ENCODE assay signal across 10 cellular contexts in the genomic region with DNA sequence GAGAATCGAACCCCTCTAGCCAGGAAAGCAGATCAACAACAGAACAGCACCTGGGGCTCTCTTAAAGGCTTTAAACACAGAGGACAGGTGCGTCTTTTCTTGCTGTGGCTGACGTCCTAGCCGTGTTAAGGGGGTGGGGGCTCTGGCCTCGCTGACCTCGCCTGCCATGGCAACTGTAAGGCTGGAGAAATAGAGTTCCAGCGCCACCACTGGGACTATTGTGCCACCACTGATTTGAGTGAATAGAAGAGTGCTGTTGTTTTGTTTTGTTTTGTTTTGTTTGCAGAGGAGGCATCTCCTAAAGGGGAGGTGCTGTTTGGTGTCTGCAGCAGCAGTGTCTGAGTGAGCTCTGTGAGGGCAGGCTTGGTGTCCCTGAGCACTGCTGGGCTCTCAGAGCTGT. TPM values are rescaled to one million over a fixed set of nuclear protein-coding genes. Genes with fewer than 3 reads are reported as not detected.
A peak's percentile ranks its signal among the peaks of the same experiment; 100 is the strongest.
DNase-seq lines count a peak whose midpoint lies in the region; ATAC-seq, FAIRE-seq and TF ChIP-seq lines count a peak whose summit lies in the region.
"Had no signal": no experiment of that assay in that cellular context is flagged by ENCODE, and none has a peak within 500 bp of the region (broad histone marks: within the 10 kb centered on the region; RNA-seq: fewer than 3 reads in every experiment).

No MANE protein-coding gene starts in this region.

- H3K9me3 Mint-ChIP-seq in natural killer cell = no peaks in the 10 kb centered on the region
- H3K9me3 Mint-ChIP-seq: CD4-positive, CD25-positive, alpha-beta regulatory T cell had no signal

- no peak for FAIRE-seq in keratinocyte (lab: Jason Lieb, UNC)

- peaks cover 26 to 29% of the 10 kb centered on the region in 2 donors for H3K27me3 Mint-ChIP-seq in natural killer cell (ENCODE audit: low read depth in 2 of 2)

- no peaks in the 10 kb centered on the region for H3K36me3 ChIP-seq in NT2/D1 (ENCODE audit: insufficient read depth, insufficient read length, low read length)
- H3K36me3 ChIP-seq in keratinocyte (ENCODE audit: control insufficient read depth in 2 of 2, extremely low read depth in 1 of 2, insufficient read depth in 2 of 2, low read length in 2 of 2) = no peaks in the 10 kb centered on the region
- H3K36me3 ChIP-seq: tibial nerve had no signal

- no peak for ATAC-seq in HG03457 (IDR thresholded peaks at IDR 0.05; ENCODE audit: unreplicated experiment)
- no peak for ATAC-seq in natural killer cell
- ATAC-seq in HG03432 (IDR thresholded peaks at IDR 0.05; ENCODE audit: unreplicated experiment) = no peak

- no peak overlapping the region for H3K4me3 Mint-ChIP-seq in natural killer cell
- H3K4me3 Mint-ChIP-seq: CD4-positive, CD25-positive, alpha-beta regulatory T cell had no signal

- no peak overlapping the region for H3K27ac Mint-ChIP-seq in natural killer cell
- H3K27ac Mint-ChIP-seq: CD4-positive, CD25-positive, alpha-beta regulatory T cell had no signal

- intact Hi-C loops in natural killer cell (cut with micrococcal nuclease) = no loop called here

- H3K4me1 Mint-ChIP-seq in natural killer cell = no peaks in the 10 kb centered on the region

- H2AFZ ChIP-seq in keratinocyte (ENCODE audit: control insufficient read depth, low read length) = no peak overlapping the region

- H3K27ac ChIP-seq in keratinocyte (ENCODE audit: control insufficient read depth, insufficient read depth, low read length) = peak overlapping the region; percentile 68
- H3K27ac ChIP-seq: tibial nerve had no signal

- H3K9ac ChIP-seq in NT2/D1 (ENCODE audit: insufficient read length, low read depth) (no peak overlapping the region), keratinocyte (ENCODE audit: control insufficient read depth, extremely low read depth, insufficient read depth, low read length) (peak overlapping the region; percentile 49)

- H3K9me1 ChIP-seq in keratinocyte (ENCODE audit: control insufficient read depth, extremely low read depth, insufficient read depth, low read length) = no peaks in the 10 kb centered on the region

- no peaks in the 10 kb centered on the region for H3K79me2 ChIP-seq in keratinocyte (ENCODE audit: control insufficient read depth, insufficient read depth, low read length)

- H3K27me3 ChIP-seq in NT2/D1 (ENCODE audit: insufficient read depth, insufficient read length) (peaks cover 27% of the 10 kb centered on the region), keratinocyte (ENCODE audit: control insufficient read depth, extremely low read depth, insufficient read depth, low read length) (no peaks in the 10 kb centered on the region)

- no peaks in the 10 kb centered on the region for H4K20me1 ChIP-seq in keratinocyte (ENCODE audit: control insufficient read depth, extremely low read depth, insufficient read depth, low read length)

- dilution Hi-C loops in keratinocyte (cut with MboI; ENCODE audit: extremely low pct_ligation_motif_present, low sequenced_read_pairs) = no loop called here

- TF ChIP-seq CTCF in keratinocyte (optimal IDR thresholded peaks at IDR 0.05 in 1 of 3, IDR thresholded peaks at IDR 0.05 in 1 of 3, conservative IDR thresholded peaks at IDR 0.05 in 1 of 3; ENCODE audit: extremely low read depth in 1 of 3, insufficient read depth in 2 of 3, low read length in 3 of 3) = peak in 1 of 3 experiments; percentile 3
- TF ChIP-seq CTCF in natural killer cell (IDR thresholded peaks at IDR 0.05) = no peak

- H3K9me3 ChIP-seq in NT2/D1 (ENCODE audit: insufficient read depth, low read length) (no peaks in the 10 kb centered on the region), keratinocyte (ENCODE audit: control insufficient read depth, low read depth, low read length) (no peaks in the 10 kb centered on the region)
- H3K9me3 ChIP-seq: tibial nerve had no signal

- DNase-seq in DMS79 treated with DMSO at 0.1 percent for 48 hours (lab: John Stamatoyannopoulos, UW) = peak; percentile 81
- DNase-seq in NCI-H1092 treated with DMSO at 0.1 percent for 48 hours (lab: John Stamatoyannopoulos, UW) = peak; percentile 79
- peak; percentile 77 for DNase-seq in NT2/D1 (ENCODE audit: low read depth, low spot score)
- DNase-seq in keratinocyte (ENCODE audit: low read depth, low spot score) = no peak
- no peak for DNase-seq in GF-D8 (lab: John Stamatoyannopoulos, UW)
- DNase-seq in natural killer cell = no peak
- DNase-seq: CD4-positive, CD25-positive, alpha-beta regulatory T cell had no signal

- H3K4me3 ChIP-seq in NT2/D1 (ENCODE audit: insufficient read length, low read depth) = no peak overlapping the region
- no peak overlapping the region for H3K4me3 ChIP-seq in keratinocyte (ENCODE audit: control insufficient read depth in 2 of 3, extremely low read depth in 1 of 3, insufficient read depth in 2 of 3, low read depth in 1 of 3, low read length in 3 of 3)
- H3K4me3 ChIP-seq: tibial nerve had no signal

- H3K36me3 Mint-ChIP-seq in natural killer cell = no peaks in the 10 kb centered on the region
- H3K36me3 Mint-ChIP-seq: CD4-positive, CD25-positive, alpha-beta regulatory T cell had no signal

- H3K4me1 ChIP-seq in NT2/D1 (ENCODE audit: insufficient read depth, insufficient read length) = peaks cover 21% of the 10 kb centered on the region
- peaks cover 51% of the 10 kb centered on the region for H3K4me1 ChIP-seq in keratinocyte (ENCODE audit: control insufficient read depth, extremely low read depth, insufficient read depth, low read length)
- H3K4me1 ChIP-seq: tibial nerve had no signal

- no peak overlapping the region for H3K4me2 ChIP-seq in keratinocyte (ENCODE audit: control insufficient read depth, extremely low read depth, insufficient read depth, low read depth, low read length)

RNA-seq across cellular contexts. Expression of a gene that starts 34.2 kb away (rescaled TPM):
- polyA plus RNA-seq in keratinocyte = 1.0 to 4.0 TPM (median 2.7 TPM) in 3 replicates
- polyA plus RNA-seq in keratinocyte (2011; ENCODE audit: low read depth) = 2.4 TPM
- 2.8 and 2.9 TPM in 2 replicates for polyA plus RNA-seq in keratinocyte (2011; cell fraction: cytosol; rRNA removed)
- 9.6 and 11.5 TPM in 2 replicates for polyA plus RNA-seq in keratinocyte (2011; cell fraction: nucleus; rRNA removed)
- polyA plus RNA-seq in keratinocyte (2012; ENCODE audit: low replicate concordance) = 0.91 and 4.3 TPM in 2 replicates
- 0.79 to 5.1 TPM (median 4.7 TPM) in 3 replicates for polyA minus RNA-seq in keratinocyte
- 0.77 TPM for polyA minus RNA-seq in keratinocyte (2011; cell fraction: cytosol; rRNA and poly(A)+ RNA removed)
- 3.3 and 6.8 TPM in 2 replicates for polyA minus RNA-seq in keratinocyte (2011; cell fraction: nucleus; rRNA and poly(A)+ RNA removed)
- total RNA-seq in natural killer cell = not detected
- total RNA-seq: CD4-positive, CD25-positive, alpha-beta regulatory T cell; tibial nerve had no signal
- polyA plus RNA-seq: CD4-positive, CD25-positive, alpha-beta regulatory T cell had no signal

Comparison
In these comparisons a context has a peak if more than half of its experiments do, and no peak if none do; other contexts are left out.
1. DNase-seq: peak in DMS79 treated with DMSO at 0.1 percent for 48 hours (single experiment), NCI-H1092 treated with DMSO at 0.1 percent for 48 hours (single experiment) and NT2/D1 (single experiment); none in keratinocyte (single experiment), GF-D8 (single experiment) and natural killer cell (single experiment).